In genomic region chr2:146661494-146662096, GRCh38 we compare ENCODE assay signal across 8 cellular contexts.
DNase-seq lines count a peak whose midpoint lies in the region; ATAC-seq and TF ChIP-seq lines count a peak whose summit lies in the region.

No MANE protein-coding gene starts in this region.

- H3K79me2 ChIP-seq in neural progenitor cell (ENCODE audit: low read depth) = no peaks in the 10 kb centered on the region

- H3F3A ChIP-seq in neural progenitor cell (ENCODE audit: low read depth) = no peaks in the 10 kb centered on the region

- H3K4me3 ChIP-seq in neural progenitor cell = no peak overlapping the region

- no peak overlapping the region for H3K27ac Mint-ChIP-seq in activated CD8-positive, alpha-beta T cell treated with anti-CD3 and anti-CD28 coated beads for 36 hours
- no peak overlapping the region for H3K27ac Mint-ChIP-seq in activated CD8-positive, alpha-beta T cell treated with anti-CD3 and anti-CD28 coated beads, Interleukin-2, amount 10 ng/mL, durations not matched to agents 7 days and 5 days
- no peak overlapping the region for H3K27ac Mint-ChIP-seq in neural progenitor cell

- CTCF ChIA-PET in activated CD8-positive, alpha-beta T cell treated with anti-CD3 and anti-CD28 coated beads for 36 hours (lab: Charles Lee) = no interaction called here
- CTCF ChIA-PET in activated CD8-positive, alpha-beta T cell treated with anti-CD3 and anti-CD28 coated beads, Interleukin-2, amount 10 ng/mL, durations not matched to agents 7 days and 5 days (lab: Charles Lee) = interaction anchor here (0.7 kb wide), 2 partner anchors 225 to 838 kb away, joined by 3 read pairs; no protein-coding TSS in a partner anchor

- no peaks in the 10 kb centered on the region for H3K9me3 ChIP-seq in neural progenitor cell (ENCODE audit: low read depth)

- no peak overlapping the region for H3K27ac ChIP-seq in neural progenitor cell

- intact Hi-C loops in activated CD8-positive, alpha-beta T cell treated with anti-CD3 and anti-CD28 coated beads for 36 hours (cut with micrococcal nuclease) = no loop called here

- ATAC-seq in activated CD8-positive, alpha-beta T cell treated with anti-CD3 and anti-CD28 coated beads for 36 hours = no peak
- ATAC-seq in activated CD8-positive, alpha-beta T cell treated with anti-CD3 and anti-CD28 coated beads, Interleukin-2, amount 10 ng/mL, durations not matched to agents 7 days and 5 days = no peak
- no peak for ATAC-seq in HG03097 (IDR thresholded peaks at IDR 0.05; ENCODE audit: low FRiP score, unreplicated experiment)

- H3K9me3 Mint-ChIP-seq in activated CD8-positive, alpha-beta T cell treated with anti-CD3 and anti-CD28 coated beads for 36 hours = peaks cover 4% of the 10 kb centered on the region
- peaks cover 5% of the 10 kb centered on the region for H3K9me3 Mint-ChIP-seq in activated CD8-positive, alpha-beta T cell treated with anti-CD3 and anti-CD28 coated beads, Interleukin-2, amount 10 ng/mL, durations not matched to agents 7 days and 5 days (ENCODE audit: insufficient read depth)
- H3K9me3 Mint-ChIP-seq in neural progenitor cell = peaks cover 3% of the 10 kb centered on the region

- DNase-seq in activated CD8-positive, alpha-beta T cell treated with anti-CD3 and anti-CD28 coated beads for 36 hours = no peak
- no peak for DNase-seq in activated CD8-positive, alpha-beta T cell treated with anti-CD3 and anti-CD28 coated beads, Interleukin-2, amount 10 ng/mL, durations not matched to agents 7 days and 5 days
- DNase-seq in NCI-H345 (lab: John Stamatoyannopoulos, UW) (peak; percentile 22), dermis blood vessel endothelial cell (peak; percentile 60), neural progenitor cell (ENCODE audit: low spot score) (peak; percentile 66)
- no peak for DNase-seq in stimulated activated CD4-positive, alpha-beta T cell treated with anti-CD3 and anti-CD28 coated beads, Interleukin-1b, Interleukin-23, amount 100 ng/mL, for 48 hours
- DNase-seq in activated CD4-positive, CD25-positive, alpha-beta regulatory T cell treated with anti-CD3 and anti-CD28 coated beads, Interleukin-2, amount 50 U/mL, for 72 hours = no peak

- no peaks in the 10 kb centered on the region for H3K27me3 ChIP-seq in neural progenitor cell

- H3K4me3 Mint-ChIP-seq in activated CD8-positive, alpha-beta T cell treated with anti-CD3 and anti-CD28 coated beads for 36 hours = no peak overlapping the region
- no peak overlapping the region for H3K4me3 Mint-ChIP-seq in activated CD8-positive, alpha-beta T cell treated with anti-CD3 and anti-CD28 coated beads, Interleukin-2, amount 10 ng/mL, durations not matched to agents 7 days and 5 days
- no peak overlapping the region for H3K4me3 Mint-ChIP-seq in neural progenitor cell

- no peak overlapping the region for H2AFZ ChIP-seq in neural progenitor cell (replicated peaks)

- H3K36me3 ChIP-seq in neural progenitor cell = no peaks in the 10 kb centered on the region

- H3K4me1 ChIP-seq in neural progenitor cell = peaks cover 8% of the 10 kb centered on the region

- H3K27me3 Mint-ChIP-seq in activated CD8-positive, alpha-beta T cell treated with anti-CD3 and anti-CD28 coated beads for 36 hours = no peaks in the 10 kb centered on the region
- H3K27me3 Mint-ChIP-seq in activated CD8-positive, alpha-beta T cell treated with anti-CD3 and anti-CD28 coated beads, Interleukin-2, amount 10 ng/mL, durations not matched to agents 7 days and 5 days (ENCODE audit: low read depth) = no peaks in the 10 kb centered on the region
- no peaks in the 10 kb centered on the region for H3K27me3 Mint-ChIP-seq in neural progenitor cell (ENCODE audit: insufficient read depth, low read depth)

- POLR2A ChIA-PET in activated CD8-positive, alpha-beta T cell treated with anti-CD3 and anti-CD28 coated beads for 36 hours (lab: Charles Lee) = no interaction called here
- POLR2A ChIA-PET in activated CD8-positive, alpha-beta T cell treated with anti-CD3 and anti-CD28 coated beads, Interleukin-2, amount 10 ng/mL, durations not matched to agents 7 days and 5 days (lab: Charles Lee) = no interaction called here

- TF ChIP-seq CTCF in activated CD8-positive, alpha-beta T cell treated with anti-CD3 and anti-CD28 coated beads for 36 hours (IDR thresholded peaks at IDR 0.05) = peak; percentile 38
- peak; percentile 89 for TF ChIP-seq CTCF in neural progenitor cell (IDR thresholded peaks at IDR 0.05)

- no peaks in the 10 kb centered on the region for H3K4me1 Mint-ChIP-seq in activated CD8-positive, alpha-beta T cell treated with anti-CD3 and anti-CD28 coated beads for 36 hours (ENCODE audit: low read depth)
- H3K4me1 Mint-ChIP-seq in activated CD8-positive, alpha-beta T cell treated with anti-CD3 and anti-CD28 coated beads, Interleukin-2, amount 10 ng/mL, durations not matched to agents 7 days and 5 days (ENCODE audit: low read depth) = no peaks in the 10 kb centered on the region
- no peaks in the 10 kb centered on the region for H3K4me1 Mint-ChIP-seq in neural progenitor cell

- H3K4me2 ChIP-seq in neural progenitor cell = peak overlapping the region; percentile 15

- H4K20me1 ChIP-seq in neural progenitor cell (ENCODE audit: low read depth) = no peaks in the 10 kb centered on the region

- H3K36me3 Mint-ChIP-seq in activated CD8-positive, alpha-beta T cell treated with anti-CD3 and anti-CD28 coated beads for 36 hours (ENCODE audit: low read depth) = no peaks in the 10 kb centered on the region
- no peaks in the 10 kb centered on the region for H3K36me3 Mint-ChIP-seq in activated CD8-positive, alpha-beta T cell treated with anti-CD3 and anti-CD28 coated beads, Interleukin-2, amount 10 ng/mL, durations not matched to agents 7 days and 5 days (ENCODE audit: low read depth)
- no peaks in the 10 kb centered on the region for H3K36me3 Mint-ChIP-seq in neural progenitor cell

- H3K9ac ChIP-seq in neural progenitor cell = no peak overlapping the region

Comparison
In these comparisons a context has a peak if more than half of its experiments do, and no peak if none do; other contexts are left out.
1. DNase-seq: peak in NCI-H345 (single experiment), dermis blood vessel endothelial cell (single experiment) and neural progenitor cell (single experiment); none in activated CD8-positive, alpha-beta T cell treated with anti-CD3 and anti-CD28 coated beads for 36 hours (single experiment), activated CD8-positive, alpha-beta T cell treated with anti-CD3 and anti-CD28 coated beads, Interleukin-2, amount 10 ng/mL, durations not matched to agents 7 days and 5 days (single experiment), stimulated activated CD4-positive, alpha-beta T cell treated with anti-CD3 and anti-CD28 coated beads, Interleukin-1b, Interleukin-23, amount 100 ng/mL, for 48 hours (single experiment) and activated CD4-positive, CD25-positive, alpha-beta regulatory T cell treated with anti-CD3 and anti-CD28 coated beads, Interleukin-2, amount 50 U/mL, for 72 hours (single experiment).